Comparison of ENCODE assay signal across 8 cellular contexts in genomic region chr1:185157599-185158469, GRCh38. TPM values are rescaled to one million over a fixed set of nuclear protein-coding genes. Genes with fewer than 3 reads are reported as not detected.
DNase-seq lines count a peak whose midpoint lies in the region; ATAC-seq and TF ChIP-seq lines count a peak whose summit lies in the region.

No MANE protein-coding gene starts in this region.

- no peak for DNase-seq in HFFc6
- no peak for DNase-seq in activated CD4-positive, alpha-beta memory T cell treated with anti-CD3 and anti-CD28 coated beads, Interleukin-2, amount 10 ng/mL, durations not matched to agents 7 days and 5 days
- peak; percentile 36 for DNase-seq in globus pallidus (ENCODE audit: low spot score)
- DNase-seq in gastrocnemius medialis, result peak in 1 of 2 donors; percentile 3
- no peak for DNase-seq in OCI-M2 (lab: John Stamatoyannopoulos, UW; ENCODE audit: unreplicated experiment)
- DNase-seq in cerebellar nuclear complex (lab: John Stamatoyannopoulos, UW), result no peak
- DNase-seq in NK-92 treated with Interleukin-12 subunit alpha and Interleukin-12 subunit beta, amount 100 ng/mL, for 24 hours (lab: John Stamatoyannopoulos, UW), result no peak

- peak overlapping the region; percentile 87 to 98 (median 94) for H3K4me2 ChIP-seq in BLaER1 treated with 17β-estradiol and CSF1 and Interleukin-3, amounts not matched to agents 10 nM and 100 nM

- no peak for TF ChIP-seq POLR2A in gastrocnemius medialis (IDR thresholded peaks at IDR 0.05)

- H3K9me3 ChIP-seq in BLaER1 treated with 17β-estradiol and CSF1 and Interleukin-3, amounts not matched to agents 10 nM and 100 nM (replicated peaks in 1 of 11), result no peaks in the 10 kb centered on the region
- H3K9me3 ChIP-seq in gastrocnemius medialis, result no peaks in the 10 kb centered on the region

- no peaks in the 10 kb centered on the region for H3K27me3 ChIP-seq in BLaER1 treated with 17β-estradiol and CSF1 and Interleukin-3, amounts not matched to agents 10 nM and 100 nM
- no peaks in the 10 kb centered on the region for H3K27me3 ChIP-seq in gastrocnemius medialis

- peak overlapping the region; percentile 33 to 99 (median 96) for H3K27ac ChIP-seq in BLaER1 treated with 17β-estradiol and CSF1 and Interleukin-3, amounts not matched to agents 10 nM and 100 nM
- H3K27ac ChIP-seq in gastrocnemius medialis, result peak overlapping the region; percentile 93 to 99 (median 98)

- no peaks in the 10 kb centered on the region for H3K36me3 Mint-ChIP-seq in HFFc6 (ENCODE audit: low read depth)
- peaks cover 6% of the 10 kb centered on the region for H3K36me3 Mint-ChIP-seq in activated CD4-positive, alpha-beta memory T cell treated with anti-CD3 and anti-CD28 coated beads, Interleukin-2, amount 10 ng/mL, durations not matched to agents 7 days and 5 days (ENCODE audit: low read depth)

- POLR2A ChIA-PET in activated CD4-positive, alpha-beta memory T cell treated with anti-CD3 and anti-CD28 coated beads, Interleukin-2, amount 10 ng/mL, durations not matched to agents 7 days and 5 days (lab: Charles Lee), result interaction anchor here (0.8 to 4.1 kb wide), 10 partner anchors 11 to 414 kb away, joined by 3 to 30 read pairs (median 4); partner anchors contain the start of genes EDEM3, IVNS1ABP, NIBAN1 and RNF2

- no peaks in the 10 kb centered on the region; a peak in 1 of 22 replicates for H4K20me1 ChIP-seq in BLaER1 treated with 17β-estradiol and CSF1 and Interleukin-3, amounts not matched to agents 10 nM and 100 nM

- TF ChIP-seq CTCF in HFFc6 (IDR thresholded peaks at IDR 0.05), result no peak
- TF ChIP-seq CTCF in gastrocnemius medialis (IDR thresholded peaks at IDR 0.05 in 4 of 5, conservative IDR thresholded peaks at IDR 0.05 in 1 of 5), result no peak

- CTCF ChIA-PET in activated CD4-positive, alpha-beta memory T cell treated with anti-CD3 and anti-CD28 coated beads, Interleukin-2, amount 10 ng/mL, durations not matched to agents 7 days and 5 days (lab: Charles Lee), result interaction anchor here (0.7 to 6.0 kb wide), 9 partner anchors 12 to 1217 kb away, joined by 3 to 34 read pairs (median 4); partner anchors contain the start of genes ODR4, RNF2 and TPR

- ATAC-seq in gastrocnemius medialis, result no peak

- no peaks in the 10 kb centered on the region for H3K9me3 Mint-ChIP-seq in HFFc6
- no peaks in the 10 kb centered on the region for H3K9me3 Mint-ChIP-seq in activated CD4-positive, alpha-beta memory T cell treated with anti-CD3 and anti-CD28 coated beads, Interleukin-2, amount 10 ng/mL, durations not matched to agents 7 days and 5 days

- intact Hi-C loops in gastrocnemius medialis (cut with DNase I; ENCODE audit: low total_unique reads), result loop anchor here (1.0 to 5.0 kb wide), 8 partner anchors 113 to 1686 kb away; partner anchors contain the start of genes ARPC5, EDEM3, IVNS1ABP and NIBAN1

- H3K36me3 ChIP-seq in BLaER1 treated with 17β-estradiol and CSF1 and Interleukin-3, amounts not matched to agents 10 nM and 100 nM, result peaks cover 0 to 21% (median 0%) of the 10 kb centered on the region in 11 experiments; a peak in 5 of 22 replicates
- peaks cover 0 to 14% of the 10 kb centered on the region in 2 donors for H3K36me3 ChIP-seq in gastrocnemius medialis

- peaks cover 45% of the 10 kb centered on the region for H3K4me1 Mint-ChIP-seq in HFFc6 (ENCODE audit: low read depth)
- H3K4me1 Mint-ChIP-seq in activated CD4-positive, alpha-beta memory T cell treated with anti-CD3 and anti-CD28 coated beads, Interleukin-2, amount 10 ng/mL, durations not matched to agents 7 days and 5 days, result peaks cover 57% of the 10 kb centered on the region

- in situ Hi-C loops in gastrocnemius medialis (cut with MboI; ENCODE audit: low sequenced_read_pairs in 4 of 4), result loop anchor here (5.0 to 25.0 kb wide), 5 partner anchors 157 to 1217 kb away; partner anchors contain the start of genes EDEM3 (in 3 of the 4), IVNS1ABP (in 1 of the 4), ODR4 (in 1 of the 4) and TPR (in 1 of the 4)

- peak overlapping the region; percentile 95 for H3K27ac Mint-ChIP-seq in HFFc6
- H3K27ac Mint-ChIP-seq in activated CD4-positive, alpha-beta memory T cell treated with anti-CD3 and anti-CD28 coated beads, Interleukin-2, amount 10 ng/mL, durations not matched to agents 7 days and 5 days, result peak overlapping the region; percentile 78

- H3K4me3 Mint-ChIP-seq in HFFc6, result peak overlapping the region; percentile 96
- H3K4me3 Mint-ChIP-seq in activated CD4-positive, alpha-beta memory T cell treated with anti-CD3 and anti-CD28 coated beads, Interleukin-2, amount 10 ng/mL, durations not matched to agents 7 days and 5 days, result peak overlapping the region; percentile 88

- peaks cover 24 to 55% (median 34%) of the 10 kb centered on the region in 10 experiments for H3K4me1 ChIP-seq in BLaER1 treated with 17β-estradiol and CSF1 and Interleukin-3, amounts not matched to agents 10 nM and 100 nM
- peaks cover 25 to 36% of the 10 kb centered on the region in 2 donors for H3K4me1 ChIP-seq in gastrocnemius medialis

- H3K9ac ChIP-seq in BLaER1 treated with 17β-estradiol and CSF1 and Interleukin-3, amounts not matched to agents 10 nM and 100 nM, result peak overlapping the region; percentile 92 to 98 (median 96)

- peak overlapping the region; percentile 72 to 96 (median 84) for H3K4me3 ChIP-seq in BLaER1 treated with 17β-estradiol and CSF1 and Interleukin-3, amounts not matched to agents 10 nM and 100 nM
- peak overlapping the region; percentile 69 to 99 (median 86) for H3K4me3 ChIP-seq in gastrocnemius medialis

- no peaks in the 10 kb centered on the region; the same call in 1 of the 2 replicates for H3K27me3 Mint-ChIP-seq in HFFc6 (ENCODE audit: insufficient read depth)
- H3K27me3 Mint-ChIP-seq in activated CD4-positive, alpha-beta memory T cell treated with anti-CD3 and anti-CD28 coated beads, Interleukin-2, amount 10 ng/mL, durations not matched to agents 7 days and 5 days, result no peaks in the 10 kb centered on the region

RNA-seq across cellular contexts. Expression of gene SWT1, which starts 0.9 kb away (rescaled TPM):
- 1 to 10 TPM; 1.7 to 2.5 (median 2.1) TPM for total RNA-seq in HFFc6 (2021; fragmentation: NEBNext Ultra II Directional; extraction: Animal tissue kit (Norgen Biotek cat#: 25700))
- 1 to 10 TPM; 4.8 to 5.0 TPM for total RNA-seq in activated CD4-positive, alpha-beta memory T cell treated with anti-CD3 and anti-CD28 coated beads, Interleukin-2, amount 10 ng/mL, durations not matched to agents 7 days and 5 days
- total RNA-seq in gastrocnemius medialis, result 1 to 10 TPM; 3.4 to 6.2 (median 4.6) TPM

RNA-seq across cellular contexts. Expression of gene TRMT1L, which starts 1.1 kb away (rescaled TPM):
- 10 to 100 TPM; 12.7 to 21.1 (median 14.7) TPM for total RNA-seq in HFFc6 (2021; fragmentation: NEBNext Ultra II Directional; extraction: Animal tissue kit (Norgen Biotek cat#: 25700))
- 10 to 100 TPM; 29.8 to 35.8 TPM for total RNA-seq in activated CD4-positive, alpha-beta memory T cell treated with anti-CD3 and anti-CD28 coated beads, Interleukin-2, amount 10 ng/mL, durations not matched to agents 7 days and 5 days
- 10 to 100 TPM; 24.9 to 42.8 (median 30.0) TPM for total RNA-seq in gastrocnemius medialis
